Comparison of ENCODE assay signal across 7 cellular contexts in the genomic region with DNA sequence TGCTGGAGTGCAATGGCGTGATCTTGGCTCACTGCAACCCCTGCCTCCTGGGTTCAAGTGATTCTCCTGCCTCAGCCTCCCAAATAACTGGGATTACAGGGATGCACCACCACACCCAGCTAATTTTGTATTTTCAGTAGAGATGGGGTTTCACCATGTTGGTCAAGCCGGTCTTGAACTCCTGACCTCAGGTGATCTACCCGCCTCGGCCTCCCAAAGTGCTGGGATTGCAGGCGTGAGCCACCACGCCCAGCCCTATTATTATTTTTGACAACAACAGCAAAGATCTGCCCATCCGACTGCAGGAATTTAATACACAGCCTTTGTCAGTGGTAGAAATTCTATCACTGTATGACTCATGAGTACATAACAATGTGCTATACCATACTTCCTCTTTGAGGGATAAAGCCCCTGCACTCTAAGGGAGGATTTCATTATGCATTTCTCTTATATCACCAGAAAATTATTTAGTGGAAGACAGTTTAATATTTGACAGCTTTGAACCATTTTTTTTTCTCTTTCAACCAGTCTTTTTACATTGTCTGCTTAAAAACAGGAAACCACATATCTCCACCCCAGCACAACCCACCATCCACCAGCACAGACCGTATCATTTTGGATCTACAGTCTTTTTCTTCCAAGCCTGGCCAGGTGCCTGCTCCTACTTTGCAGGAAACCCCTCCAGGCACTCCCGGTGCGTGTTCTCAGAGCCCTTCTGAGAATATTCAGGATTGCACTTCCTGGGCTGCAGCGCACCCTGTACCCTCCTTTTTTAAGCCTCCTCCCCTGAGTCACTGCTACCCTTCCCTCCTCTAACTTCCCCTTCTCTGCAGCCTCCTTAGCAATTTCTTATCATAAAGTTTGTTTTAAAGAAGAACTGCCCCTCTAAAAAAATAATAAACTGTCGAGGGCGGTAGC. TPM values are rescaled to one million over a fixed set of nuclear protein-coding genes. Genes with fewer than 3 reads are reported as not detected.
DNase-seq lines count a peak whose midpoint lies in the region; ATAC-seq and TF ChIP-seq lines count a peak whose summit lies in the region.

No MANE protein-coding gene starts in this region.

- intact Hi-C loops in adrenal gland (cut with DNase I) = no loop called here
- intact Hi-C loops in left colon (cut with DNase I, micrococcal nuclease) = no loop called here

- no peaks in the 10 kb centered on the region for H3K36me3 ChIP-seq in adrenal gland (replicated peaks in 1 of 2)
- no peaks in the 10 kb centered on the region for H3K36me3 ChIP-seq in tibial nerve

- 51 to 62% (median 58%) methylated on average over 8 to 13 of the region's 13 CpGs for WGBS in adrenal gland, 4 donors
- WGBS in tibial nerve, 2 donors = 60 to 61% methylated on average over 13 of the region's 13 CpGs

- DNase-seq in NOMO-1 treated with DMSO at 0.1 percent for 48 hours (lab: John Stamatoyannopoulos, UW; ENCODE audit: unreplicated experiment) (peak; percentile 90), adrenal gland (peak in 1 of 7 donors; percentile 19), left colon (no peak), tibial nerve (ENCODE audit: low spot score in 2 of 2) (no peak), NCI-H748 (lab: John Stamatoyannopoulos, UW; ENCODE audit: unreplicated experiment) (no peak)

- TF ChIP-seq POLR2A in adrenal gland (IDR thresholded peaks at IDR 0.05) (no peak), tibial nerve (IDR thresholded peaks at IDR 0.05) (no peak)

- H3K27ac ChIP-seq in adrenal gland (peak overlapping the region; percentile 14 to 76 (median 44)), tibial nerve (peak overlapping the region in 3 of 4 donors; percentile 49 to 80 (median 76))

- H3K9me3 ChIP-seq in adrenal gland (replicated peaks in 1 of 3) (no peaks in the 10 kb centered on the region), tibial nerve (no peaks in the 10 kb centered on the region)

- peaks cover 0 to 18% of the 10 kb centered on the region in 2 donors for H3K4me1 ChIP-seq in adrenal gland (replicated peaks in 1 of 2)
- peaks cover 0 to 16% (median 9%) of the 10 kb centered on the region in 4 donors for H3K4me1 ChIP-seq in tibial nerve

- no peak for TF ChIP-seq EP300 in tibial nerve (IDR thresholded peaks at IDR 0.05)

- ATAC-seq in GM18868 (IDR thresholded peaks at IDR 0.05; ENCODE audit: unreplicated experiment) = peak; percentile 41
- ATAC-seq in HG02840 (IDR thresholded peaks at IDR 0.05; ENCODE audit: low FRiP score, unreplicated experiment) = peak; percentile 35
- peak; percentile 71 for ATAC-seq in left colon

- TF ChIP-seq CTCF in adrenal gland (IDR thresholded peaks at IDR 0.05) = no peak
- no peak for TF ChIP-seq CTCF in tibial nerve (IDR thresholded peaks at IDR 0.05)

- peak overlapping the region in 2 of 4 donors; percentile 17 to 53 for H3K4me3 ChIP-seq in adrenal gland
- H3K4me3 ChIP-seq in tibial nerve = peak overlapping the region; percentile 17 to 48 (median 30)

- H3K27me3 ChIP-seq in adrenal gland = no peaks in the 10 kb centered on the region
- no peaks in the 10 kb centered on the region for H3K27me3 ChIP-seq in tibial nerve

RNA-seq across cellular contexts. Expression of gene ARHGDIB, which starts 0.6 kb away (rescaled TPM):
- 100 to 1,000 TPM in 5 of 8 donors, 10 to 100 TPM in 3; 72.7 to 196 (median 109) TPM for total RNA-seq in adrenal gland
- 100 to 1,000 TPM; 157 to 190 (median 165) TPM for polyA plus RNA-seq in adrenal gland
- total RNA-seq in left colon = 10 to 100 TPM; 23.5 to 38.5 TPM
- 100 to 1,000 TPM in 2 of 4 donors, 10 to 100 TPM in 2; 63.8 to 112 (median 89.4) TPM for total RNA-seq in tibial nerve

RNA-seq across cellular contexts. Expression of gene PDE6H, which starts 12.0 kb away (rescaled TPM):
- total RNA-seq in adrenal gland (1 to 10 TPM in 1 of 8 donors, not detected in 7; 5.9 TPM), left colon (not detected), tibial nerve (not detected)
- 1 to 10 TPM in 1 of 3 donors, under 1 TPM in 1, not detected in 1; 0.48 to 1.9 TPM for polyA plus RNA-seq in adrenal gland

RNA-seq across cellular contexts. Expression of gene ERP27, which starts 22.5 kb away (rescaled TPM):
- total RNA-seq in adrenal gland (1 to 10 TPM in 4 of 8 donors, under 1 TPM in 2, not detected in 2; 0.18 to 2.3 (median 1.1) TPM), left colon (1 to 10 TPM; 1.0 to 3.3 TPM), tibial nerve (not detected)
- polyA plus RNA-seq in adrenal gland = 1 to 10 TPM in 2 of 3 donors, under 1 TPM in 1; 0.34 to 3.0 (median 1.2) TPM
